Comparison of ENCODE assay signal across 9 cellular contexts in the genomic region with DNA sequence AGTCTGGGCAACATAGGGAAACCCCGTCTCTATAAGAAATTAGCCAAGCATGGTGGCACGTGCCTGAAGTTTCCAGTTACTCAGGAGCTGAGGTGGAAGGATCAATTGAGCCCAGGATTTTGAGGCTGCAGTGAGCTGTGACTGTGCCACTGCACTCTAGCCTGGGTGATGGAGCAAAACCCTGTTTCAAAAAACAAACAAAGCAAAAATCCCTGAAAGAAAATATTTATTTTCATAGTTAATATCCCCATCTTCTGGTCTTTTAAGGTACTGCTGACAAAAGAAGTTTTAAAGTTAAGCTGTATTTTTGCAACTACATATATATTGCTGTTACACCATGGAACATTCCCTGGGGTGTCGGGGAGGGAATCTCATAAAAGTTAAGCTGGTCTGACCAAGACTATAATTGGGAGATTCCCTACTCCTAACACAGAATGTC. TPM values are rescaled to one million over a fixed set of nuclear protein-coding genes. Genes with fewer than 3 reads are reported as not detected.
A peak's percentile ranks its signal among the peaks of the same experiment; 100 is the strongest.
DNase-seq lines count a peak whose midpoint lies in the region; ATAC-seq and TF ChIP-seq lines count a peak whose summit lies in the region.
"Had no signal": no experiment of that assay in that cellular context is flagged by ENCODE, and none has a peak within 500 bp of the region (broad histone marks: within the 10 kb centered on the region; RNA-seq: fewer than 3 reads in every experiment).

No MANE protein-coding gene starts in this region.

- no peak overlapping the region for H3K27ac ChIP-seq in endodermal cell (ENCODE audit: low read depth, low read length)

- no peaks in the 10 kb centered on the region for H3K36me3 ChIP-seq in endodermal cell (ENCODE audit: control insufficient read depth, insufficient read depth, low read length)

- H3K36me3 Mint-ChIP-seq in endodermal cell (ENCODE audit: low read depth) (no peaks in the 10 kb centered on the region), progenitor cell of endocrine pancreas (ENCODE audit: insufficient read depth) (no peaks in the 10 kb centered on the region)

- H3K27me3 ChIP-seq in endodermal cell (ENCODE audit: control insufficient read depth, insufficient read depth, low read length, poor library complexity, severe bottlenecking): no peaks in the 10 kb centered on the region

- H3K27ac Mint-ChIP-seq in endodermal cell (no peak overlapping the region), progenitor cell of endocrine pancreas (no peak overlapping the region)
- H3K27ac Mint-ChIP-seq: stimulated activated naive CD8-positive, alpha-beta T cell treated with anti-CD3 and anti-CD28 coated beads, Interleukin-15, amount 100 ng/mL, for 72 hours had no signal

- H3K4me1 Mint-ChIP-seq in endodermal cell (no peaks in the 10 kb centered on the region), progenitor cell of endocrine pancreas (ENCODE audit: low read depth) (no peaks in the 10 kb centered on the region)

- H3K9me3 ChIP-seq in endodermal cell (ENCODE audit: control insufficient read depth, low read length): no peaks in the 10 kb centered on the region

- no peak for ATAC-seq in HG02852 (IDR thresholded peaks at IDR 0.05; ENCODE audit: unreplicated experiment)
- ATAC-seq in GM18517 (IDR thresholded peaks at IDR 0.05; ENCODE audit: unreplicated experiment): no peak
- ATAC-seq: stimulated activated naive CD8-positive, alpha-beta T cell treated with anti-CD3 and anti-CD28 coated beads, Interleukin-15, amount 100 ng/mL, for 72 hours had no signal

- 93 to 94% methylated on average over 2 to 3 of the region's 3 CpGs for WGBS in endodermal cell (ENCODE audit: insufficient coverage in 1 of 2, insufficient read length in 1 of 2), 2 experiments

- TF ChIP-seq CTCF in endodermal cell (conservative IDR thresholded peaks at IDR 0.05): peak; percentile 68
- peak; percentile 42 for TF ChIP-seq CTCF in progenitor cell of endocrine pancreas (IDR thresholded peaks at IDR 0.05; ENCODE audit: unreplicated experiment)

- H3K4me3 Mint-ChIP-seq in endodermal cell (no peak overlapping the region), progenitor cell of endocrine pancreas (ENCODE audit: low read depth) (no peak overlapping the region)
- H3K4me3 Mint-ChIP-seq: stimulated activated naive CD8-positive, alpha-beta T cell treated with anti-CD3 and anti-CD28 coated beads, Interleukin-15, amount 100 ng/mL, for 72 hours had no signal

- DNase-seq in EH (ENCODE audit: low read depth): peak; percentile 37
- DNase-seq in NCI-H2227 treated with DMSO at 0.1 percent for 48 hours (lab: John Stamatoyannopoulos, UW): peak; percentile 45
- no peak for DNase-seq in endodermal cell
- no peak for DNase-seq in progenitor cell of endocrine pancreas (ENCODE audit: low spot score, unreplicated experiment)
- no peak for DNase-seq in NCI-H524 treated with DMSO at 0.1 percent for 48 hours (lab: John Stamatoyannopoulos, UW)
- no peak for DNase-seq in central memory CD4-positive, alpha-beta T cell
- DNase-seq: stimulated activated naive CD8-positive, alpha-beta T cell treated with anti-CD3 and anti-CD28 coated beads, Interleukin-15, amount 100 ng/mL, for 72 hours had no signal

- H3K4me1 ChIP-seq in endodermal cell (ENCODE audit: control insufficient read depth, insufficient read depth, low read length): no peaks in the 10 kb centered on the region

- no peak overlapping the region for H3K4me3 ChIP-seq in endodermal cell (ENCODE audit: low read length)

- H3K27me3 Mint-ChIP-seq in endodermal cell (ENCODE audit: insufficient read depth) (no peaks in the 10 kb centered on the region), progenitor cell of endocrine pancreas (no peaks in the 10 kb centered on the region)
- H3K27me3 Mint-ChIP-seq: stimulated activated naive CD8-positive, alpha-beta T cell treated with anti-CD3 and anti-CD28 coated beads, Interleukin-15, amount 100 ng/mL, for 72 hours had no signal

- H3K9me3 Mint-ChIP-seq in endodermal cell (peaks cover under 1% of the 10 kb centered on the region), progenitor cell of endocrine pancreas (ENCODE audit: low read depth) (no peaks in the 10 kb centered on the region)

- H3K9ac ChIP-seq in endodermal cell (ENCODE audit: extremely low read depth, low read length, poor library complexity, severe bottlenecking): no peak overlapping the region

RNA-seq across cellular contexts. Expression of a gene that starts 26.0 kb away (rescaled TPM):
- total RNA-seq in endodermal cell: 1 to 10 TPM; 6.2 to 6.9 TPM
- 11.6 TPM for polyA plus RNA-seq in endodermal cell (2013, experiment 1 of 2)
- 11.1 TPM for polyA plus RNA-seq in endodermal cell (2013, experiment 2 of 2)
- 8.9 and 10.1 TPM in 2 replicates for total RNA-seq in progenitor cell of endocrine pancreas

Comparison
In these comparisons a context has a peak if more than half of its experiments do, and no peak if none do; other contexts are left out.
1. DNase-seq: peak in EH (single experiment) and NCI-H2227 treated with DMSO at 0.1 percent for 48 hours (single experiment); none in endodermal cell (single experiment), progenitor cell of endocrine pancreas (single experiment), NCI-H524 treated with DMSO at 0.1 percent for 48 hours (single experiment) and central memory CD4-positive, alpha-beta T cell (single experiment).